13 cellular contexts compared by ENCODE assay signal in the genomic region with DNA sequence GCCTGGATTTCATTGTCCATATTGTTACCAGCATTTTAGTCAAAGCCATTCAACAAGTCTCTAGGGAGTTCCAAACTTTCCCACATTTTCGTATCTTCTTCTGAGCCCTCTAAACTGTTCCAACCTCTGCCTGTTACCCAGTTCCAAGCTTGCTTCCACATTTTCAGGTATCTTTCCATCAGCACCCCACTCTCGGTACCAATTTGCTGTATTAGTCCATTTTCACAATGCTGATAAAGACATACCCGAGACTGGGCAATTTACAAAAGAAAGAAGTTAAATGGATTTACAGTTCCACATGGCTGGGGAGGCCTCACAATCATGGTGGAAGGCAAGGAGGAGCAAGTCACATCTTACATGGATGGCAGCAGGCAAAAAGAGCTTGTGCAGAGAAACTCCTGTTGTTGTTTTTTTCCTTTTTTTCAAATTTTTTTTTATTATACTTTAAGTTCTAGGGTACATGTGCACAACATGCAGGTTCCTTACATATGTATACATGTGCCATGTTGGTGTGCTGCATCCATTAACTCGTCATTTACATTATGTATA. TPM values are rescaled to one million over a fixed set of nuclear protein-coding genes. Genes with fewer than 3 reads are reported as not detected.
"Had no signal": no experiment of that assay in that cellular context is flagged by ENCODE, and none has a peak within 500 bp of the region (broad histone marks: within the 10 kb centered on the region; RNA-seq: fewer than 3 reads in every experiment).

No MANE protein-coding gene starts in this region.

RNA-seq across cellular contexts. Expression of a gene that starts 22.5 kb away (rescaled TPM):
- total RNA-seq: stomach, subcutaneous adipose tissue, temporal lobe, testis, thoracic aorta, tibial nerve, transverse colon, upper lobe of left lung, upper lobe of right lung, ureter, urinary bladder, uterus, vagina had no signal
- polyA plus RNA-seq: urinary bladder had no signal
